ENCODE assay signal across 18 cellular contexts in genomic region chr21:40595806-40596205, GRCh38.
"Had no signal": no experiment of that assay in that cellular context is flagged by ENCODE, and none has a peak within 500 bp of the region (broad histone marks: within the 10 kb centered on the region; RNA-seq: fewer than 3 reads in every experiment).

No MANE protein-coding gene starts in this region.

- H3K4me3 ChIP-seq: ascending aorta, esophagus squamous epithelium, pancreas, testis had no signal

- DNase-seq: activated CD8-positive, alpha-beta memory T cell treated with anti-CD3 and anti-CD28 coated beads for 24 hours; activated CD8-positive, alpha-beta memory T cell treated with anti-CD3 and anti-CD28 coated beads, Interleukin-2, amount 50 U/mL, for 48 hours; activated effector memory CD4-positive, alpha-beta T cell treated with anti-CD3 and anti-CD28 coated beads, Interleukin-2, amount 50 U/mL, for 16 hours; activated naive CD4-positive, alpha-beta T cell treated with anti-CD3 and anti-CD28 coated beads, Interleukin-2, amount 50 U/mL, for 16 hours; activated T-cell treated with anti-CD3 and anti-CD28 coated beads, Interleukin-2, amount 50 U/mL, for 48 hours; cerebellar nuclear complex; cortex of kidney; esophagus squamous epithelium; mesendoderm; naive thymus-derived CD8-positive, alpha-beta T cell; pancreas; stimulated activated CD4-positive, alpha-beta T cell treated with anti-CD3 and anti-CD28 coated beads, Interleukin-4, amount 100 ng/mL, for 24 hours; testis had no signal

- H3K27ac Mint-ChIP-seq: naive thymus-derived CD8-positive, alpha-beta T cell; stimulated activated effector memory CD8-positive, alpha-beta T cell treated with anti-CD3 and anti-CD28 coated beads, Interleukin-12 subunit alpha, Interleukin-12 subunit beta, amount 100 ng/mL, for 72 hours; type B pancreatic cell had no signal

- H3K9me3 Mint-ChIP-seq: type B pancreatic cell had no signal

- ATAC-seq: activated CD4-positive, CD25-positive, alpha-beta regulatory T cell treated with anti-CD3 and anti-CD28 coated beads, Interleukin-2, amount 50 U/mL, for 24 hours; naive thymus-derived CD8-positive, alpha-beta T cell; pancreas; sciatic nerve; stimulated activated effector memory CD8-positive, alpha-beta T cell treated with anti-CD3 and anti-CD28 coated beads, Interleukin-12 subunit alpha, Interleukin-12 subunit beta, amount 100 ng/mL, for 72 hours had no signal

- H3K4me1 Mint-ChIP-seq: naive thymus-derived CD8-positive, alpha-beta T cell; stimulated activated effector memory CD8-positive, alpha-beta T cell treated with anti-CD3 and anti-CD28 coated beads, Interleukin-12 subunit alpha, Interleukin-12 subunit beta, amount 100 ng/mL, for 72 hours had no signal

- H3K36me3 Mint-ChIP-seq: naive thymus-derived CD8-positive, alpha-beta T cell; stimulated activated effector memory CD8-positive, alpha-beta T cell treated with anti-CD3 and anti-CD28 coated beads, Interleukin-12 subunit alpha, Interleukin-12 subunit beta, amount 100 ng/mL, for 72 hours; type B pancreatic cell had no signal

- H3K4me3 Mint-ChIP-seq: naive thymus-derived CD8-positive, alpha-beta T cell; stimulated activated effector memory CD8-positive, alpha-beta T cell treated with anti-CD3 and anti-CD28 coated beads, Interleukin-12 subunit alpha, Interleukin-12 subunit beta, amount 100 ng/mL, for 72 hours; type B pancreatic cell had no signal
